30 cellular contexts compared by ENCODE assay signal in the genomic region with DNA sequence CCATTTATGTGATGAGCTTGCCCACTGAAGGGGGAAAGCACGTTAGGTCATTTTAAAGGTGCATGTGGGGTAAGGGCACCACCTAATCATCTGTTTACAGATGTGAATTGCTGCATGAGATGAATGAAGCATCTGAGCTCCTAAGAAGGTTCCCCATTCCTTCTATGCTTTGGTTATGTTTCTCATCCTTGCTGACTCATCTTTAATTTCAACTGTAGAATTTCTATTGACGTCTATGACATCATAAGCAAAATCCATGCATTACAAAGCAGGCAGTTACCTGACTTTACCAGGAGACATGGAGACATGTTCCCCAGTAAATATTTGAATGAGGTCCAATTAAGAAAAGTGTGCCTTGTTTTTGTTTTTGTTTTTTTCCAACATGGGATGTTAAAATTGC. TPM values are rescaled to one million over a fixed set of nuclear protein-coding genes. Genes with fewer than 3 reads are reported as not detected.
DNase-seq lines count a peak whose midpoint lies in the region; ATAC-seq, FAIRE-seq and TF ChIP-seq lines count a peak whose summit lies in the region.
"Had no signal": no experiment of that assay in that cellular context is flagged by ENCODE, and none has a peak within 500 bp of the region (broad histone marks: within the 10 kb centered on the region; RNA-seq: fewer than 3 reads in every experiment).

No MANE protein-coding gene starts in this region.

- no peak for TF ChIP-seq EP300 in HepG2 (IDR thresholded peaks at IDR 0.05; ENCODE audit: low read depth in 2 of 2, low read length in 2 of 2)
- no peak for TF ChIP-seq EP300 in HepG2 (CRISPR knock-in tag; IDR thresholded peaks at IDR 0.05; ENCODE audit: borderline replicate concordance)
- no peak for TF ChIP-seq EP300 in K562 (IDR thresholded peaks at IDR 0.05; ENCODE audit: low read length)

- CTCF ChIA-PET in HepG2 (lab: Yijun Ruan, JAX; ENCODE audit: low intra/inter-chr PET ratio, low total read pairs): no interaction called here
- CTCF ChIA-PET in K562 (lab: Yijun Ruan, JAX; ENCODE audit: low intra/inter-chr PET ratio): no interaction called here

- in situ Hi-C loops in HepG2 (cut with HindIII; ENCODE audit: extremely low pct_ligation_motif_present, low pct_unique_long_range_greater_than_20kb): no loop called here
- in situ Hi-C loops in K562 (cut with MboI): no loop called here

- BruUV-seq in HepG2 (replicated peaks; lab: Mats Ljungman, UMichigan): no TSS peak
- no TSS peak for BruUV-seq in K562 (replicated peaks; lab: Mats Ljungman, UMichigan)

- no peaks in the 10 kb centered on the region for H3K9me3 ChIP-seq in HepG2 (ENCODE audit: low read length)
- H3K9me3 ChIP-seq in right lobe of liver: no peaks in the 10 kb centered on the region
- no peaks in the 10 kb centered on the region for H3K9me3 ChIP-seq in K562 (replicated peaks; ENCODE audit: control insufficient read depth, insufficient read depth, low read depth, low read length)
- no peaks in the 10 kb centered on the region for H3K9me3 ChIP-seq in iPS-15b (ENCODE audit: control insufficient read depth, insufficient read depth, low read length)
- H3K9me3 ChIP-seq: BLaER1 had no signal

- H4K20me1 ChIP-seq in HepG2 (ENCODE audit: insufficient read depth, low read length): no peaks in the 10 kb centered on the region
- H4K20me1 ChIP-seq in K562 (replicated peaks; ENCODE audit: control insufficient read depth, insufficient read depth, low read length): no peaks in the 10 kb centered on the region

- WGBS in HepG2 (ENCODE audit: low lambda C conversion rate): 10% methylated on average over 2 of the region's 2 CpGs
- WGBS in right lobe of liver (ENCODE audit: insufficient coverage, low coverage, low lambda C conversion rate, missing lambda C conversion rate): 25% methylated on average over 2 of the region's 2 CpGs
- WGBS in K562 (ENCODE audit: insufficient coverage, low coverage, missing lambda C conversion rate): 0% methylated on average over 2 of the region's 2 CpGs

- FAIRE-seq in HepG2 (lab: Jason Lieb, UNC): no peak
- FAIRE-seq in K562 (lab: Jason Lieb, UNC): no peak
- FAIRE-seq: G401.6 had no signal

- no peak for ATAC-seq in HepG2
- no peak for ATAC-seq in right lobe of liver
- no peak for ATAC-seq in K562
- no peak for ATAC-seq in GM19397 (IDR thresholded peaks at IDR 0.05; ENCODE audit: unreplicated experiment)
- ATAC-seq in HG03378 (IDR thresholded peaks at IDR 0.05; ENCODE audit: unreplicated experiment): no peak
- ATAC-seq in GM21423 (IDR thresholded peaks at IDR 0.05; ENCODE audit: unreplicated experiment): no peak
- ATAC-seq: Right ventricle myocardium inferior had no signal

- H3K4me2 ChIP-seq in HepG2 (ENCODE audit: low read depth, low read length) (no peak overlapping the region), K562 (ENCODE audit: insufficient read depth, low read length) (no peak overlapping the region)
- H3K4me2 ChIP-seq: BLaER1, PC-9 had no signal

- no peak for TF ChIP-seq POLR2A in HepG2 (IDR thresholded peaks at IDR 0.05; ENCODE audit: insufficient read depth in 1 of 2, low read depth in 2 of 2, low read length in 2 of 2)
- TF ChIP-seq POLR2A in right lobe of liver (IDR thresholded peaks at IDR 0.05): no peak
- TF ChIP-seq POLR2A in K562 (conservative IDR thresholded peaks at IDR 0.05): no peak

- POLR2A ChIA-PET in HepG2 (lab: Yijun Ruan, JAX) (no interaction called here), K562 (lab: Yijun Ruan, JAX) (no interaction called here)

- no peak for TF ChIP-seq CTCF in HepG2 (CRISPR knock-in tag; IDR thresholded peaks at IDR 0.05)
- no peak for TF ChIP-seq CTCF in right lobe of liver (IDR thresholded peaks at IDR 0.05)
- TF ChIP-seq CTCF in K562 (IDR thresholded peaks at IDR 0.05 in 2 of 3, conservative IDR thresholded peaks at IDR 0.05 in 1 of 3; ENCODE audit: insufficient read depth in 2 of 3, low read depth in 1 of 3, low read length in 3 of 3): no peak

- H2AFZ ChIP-seq in HepG2 (ENCODE audit: low read length) (no peak overlapping the region), K562 (ENCODE audit: low read depth, low read length) (no peak overlapping the region)
- H2AFZ ChIP-seq: PC-9 had no signal

- H3K4me3 ChIP-seq in HepG2 (replicated peaks in 1 of 3; ENCODE audit: insufficient read depth in 1 of 3, low read depth in 2 of 3, low read length in 3 of 3) (no peak overlapping the region), right lobe of liver (no peak overlapping the region), K562 (no peak overlapping the region), iPS-15b (ENCODE audit: low read depth, low read length) (peak overlapping the region; percentile 10)
- H3K4me3 ChIP-seq: BLaER1, PC-9, SJCRH30 had no signal

- no peaks in the 10 kb centered on the region for H3K9me1 ChIP-seq in K562 (ENCODE audit: control insufficient read depth, insufficient read depth, low read length)

- intact Hi-C loops in HepG2 (cut with micrococcal nuclease; ENCODE audit: unreplicated experiment): no loop called here
- intact Hi-C loops in right lobe of liver (cut with DNase I): no loop called here
- intact Hi-C loops in K562 (cut with micrococcal nuclease): loop anchor here (5.0 kb wide), 2 partner anchors 184 to 594 kb away; no protein-coding TSS in a partner anchor

- peaks cover 9% of the 10 kb centered on the region for H3K4me1 ChIP-seq in HepG2 (ENCODE audit: insufficient read depth, low read length)
- H3K4me1 ChIP-seq in right lobe of liver: peaks cover 0 to 10% (median 5%) of the 10 kb centered on the region in 4 donors
- peaks cover 0 to 12% of the 10 kb centered on the region in 2 experiments; a peak in 1 of 5 replicates for H3K4me1 ChIP-seq in K562 (replicated peaks in 1 of 2; ENCODE audit: control insufficient read depth in 2 of 2, insufficient read depth in 2 of 2, low read length in 2 of 2)
- H3K4me1 ChIP-seq in iPS-15b (ENCODE audit: control insufficient read depth, insufficient read depth, low read length): peaks cover 12% of the 10 kb centered on the region
- H3K4me1 ChIP-seq: SJCRH30 had no signal

- TF ChIP-seq RAD21 in HepG2 (CRISPR knock-in tag; IDR thresholded peaks at IDR 0.05) (no peak), K562 (CRISPR knock-in tag; conservative IDR thresholded peaks at IDR 0.05 in 1 of 2, IDR thresholded peaks at IDR 0.05 in 1 of 2) (no peak)

- H3K27ac ChIP-seq in HepG2 (ENCODE audit: extremely low read length, insufficient read depth, low read length) (no peak overlapping the region), right lobe of liver (no peak overlapping the region), K562 (ENCODE audit: extremely low read depth, low read depth, low read length) (no peak overlapping the region)
- H3K27ac ChIP-seq: BLaER1, HL-60, PC-9, SJCRH30 had no signal

- H3K27me3 ChIP-seq in HepG2 (ENCODE audit: control insufficient read depth in 1 of 2, insufficient read depth in 2 of 2, low read length in 2 of 2) (peaks cover 2 to 32% of the 10 kb centered on the region in 2 experiments; a peak in 3 of 5 replicates), right lobe of liver (peaks cover 0 to 23% of the 10 kb centered on the region in 2 donors), K562 (ENCODE audit: control insufficient read depth in 2 of 2, insufficient read depth in 2 of 2, low read length in 2 of 2) (peaks cover 7 to 11% of the 10 kb centered on the region in 2 experiments; a peak in 3 of 5 replicates), iPS-15b (ENCODE audit: control insufficient read depth, insufficient read depth, low read length) (peaks cover 15% of the 10 kb centered on the region)
- H3K27me3 ChIP-seq: SJCRH30 had no signal

- no peak for DNase-seq in HepG2 (ENCODE audit: low spot score)
- no peak for DNase-seq in right lobe of liver
- DNase-seq in K562 (ENCODE audit: extremely low read depth in 1 of 4, low spot score in 3 of 4): no peak
- DNase-seq: 8988T; CD4-positive, alpha-beta T cell; COR-L47; DMS53; HCEC 1CT; KBM-7; MV-4-11; NCI-H1105; NCI-H146; NCI-H1930; NCI-H2107; NCI-H446; NCI-H524 treated with DMSO at 0.1 percent for 48 hours; NCI-H774; PC-9; SJCRH30 had no signal

- H3K79me2 ChIP-seq in HepG2 (ENCODE audit: insufficient read depth, low read length): no peaks in the 10 kb centered on the region
- H3K79me2 ChIP-seq in K562 (ENCODE audit: control insufficient read depth, insufficient read depth, low read length): no peaks in the 10 kb centered on the region

- H3K36me3 ChIP-seq in HepG2 (replicated peaks in 1 of 2; ENCODE audit: control insufficient read depth in 1 of 2, insufficient read depth in 2 of 2, low read length in 2 of 2) (no peaks in the 10 kb centered on the region), right lobe of liver (no peaks in the 10 kb centered on the region), K562 (ENCODE audit: control insufficient read depth, insufficient read depth, low read length) (no peaks in the 10 kb centered on the region), iPS-15b (ENCODE audit: control insufficient read depth, insufficient read depth, low read length) (no peaks in the 10 kb centered on the region)
- H3K36me3 ChIP-seq: BLaER1, SJCRH30 had no signal

- no peak overlapping the region for H3K9ac ChIP-seq in HepG2 (ENCODE audit: insufficient read depth, low read depth, low read length)
- no peak overlapping the region for H3K9ac ChIP-seq in K562 (ENCODE audit: insufficient read depth in 1 of 2, low read depth in 2 of 2, low read length in 2 of 2)
- no peak overlapping the region for H3K9ac ChIP-seq in iPS-15b (ENCODE audit: low read depth, low read length)
- H3K9ac ChIP-seq: BLaER1 had no signal

RNA-seq across cellular contexts. Expression of a gene that starts 2.8 kb away (rescaled TPM):
- total RNA-seq in HepG2 (2016; rRNA removed; fragmentation: Illumina TruSeq; extraction: Trizol) (not detected in 2 replicates), right lobe of liver (not detected), K562 (2014; rRNA removed) (not detected in 2 replicates), K562 (2014; rRNA removed; fragmentation: Illumina TruSeq; extraction: Trizol) (not detected in 2 replicates), K562 (2015; rRNA removed; fragmentation: Illumina TruSeq; extraction: Trizol) (not detected in 2 replicates), K562 (2021) (not detected in 2 replicates)
- total RNA-seq in HepG2 (2016; cell fraction: cytosol; rRNA removed; fragmentation: Illumina TruSeq; extraction: Trizol; ENCODE audit: low read depth): not detected in 2 replicates
- total RNA-seq in HepG2 (2016; cell fraction: insoluble cytoplasmic fraction; rRNA removed; fragmentation: Illumina TruSeq; extraction: Trizol): not detected in 2 replicates
- total RNA-seq in HepG2 (2016; cell fraction: membrane; rRNA removed; fragmentation: Illumina TruSeq; extraction: Trizol): not detected in 2 replicates
- not detected in 2 replicates for total RNA-seq in HepG2 (2016; cell fraction: nucleus; rRNA removed; fragmentation: Illumina TruSeq; extraction: Trizol)
- polyA plus RNA-seq in HepG2 (2011; rRNA removed) (not detected in 2 replicates), K562 (2011; rRNA removed) (not detected in 2 replicates), K562 (2014; fragmentation: Illumina TruSeq; extraction: Trizol) (not detected in 2 replicates), K562 (2014; fragmentation: Nextera tagmentation; extraction: Ambion mirVana) (not detected), K562 (2014; rRNA removed) (not detected in 2 replicates)
- polyA plus RNA-seq in HepG2 (2011; cell fraction: cytosol; rRNA removed): not detected in 2 replicates
- polyA plus RNA-seq in HepG2 (2011; cell fraction: nucleus; rRNA removed): not detected in 2 replicates
- not detected in 2 replicates for polyA plus RNA-seq in HepG2 (2012)
- not detected in 2 replicates for polyA plus RNA-seq in HepG2 (2016; cell fraction: cytosol; fragmentation: Illumina TruSeq; extraction: Trizol; ENCODE audit: low read depth)
- polyA plus RNA-seq in HepG2 (2016; cell fraction: insoluble cytoplasmic fraction; fragmentation: Illumina TruSeq; extraction: Trizol; ENCODE audit: low read depth): not detected in 2 replicates
- not detected in 2 replicates for polyA plus RNA-seq in HepG2 (2016; cell fraction: membrane; fragmentation: Illumina TruSeq; extraction: Trizol; ENCODE audit: low read depth)
- not detected in 2 replicates for polyA plus RNA-seq in HepG2 (2016; cell fraction: nucleus; fragmentation: Illumina TruSeq; extraction: Trizol; ENCODE audit: insufficient read depth, low read depth)
- not detected in 2 replicates for polyA minus RNA-seq in HepG2 (2011; rRNA and poly(A)+ RNA removed; ENCODE audit: low replicate concordance)
- polyA minus RNA-seq in HepG2 (2011; cell fraction: cytosol; rRNA and poly(A)+ RNA removed): not detected in 2 replicates
- polyA minus RNA-seq in HepG2 (2011; cell fraction: nucleus; rRNA and poly(A)+ RNA removed): not detected in 2 replicates
- not detected in 2 replicates for total RNA-seq in K562 (2011; cell fraction: chromatin; rRNA removed; ENCODE audit: low replicate concordance)
- total RNA-seq in K562 (2011; cell fraction: nucleolus; rRNA removed): not detected in 2 replicates
- total RNA-seq in K562 (2011; cell fraction: nucleoplasm; rRNA removed): not detected in 2 replicates
- not detected in 2 replicates for polyA plus RNA-seq in K562 (2011; cell fraction: cytosol; rRNA removed)
- polyA plus RNA-seq in K562 (2011; cell fraction: nucleus; rRNA removed): not detected in 2 replicates
- 0.14 TPM in 1 of 2 replicates, not detected in the other for polyA plus RNA-seq in K562 (2012)
- not detected in 2 replicates for polyA minus RNA-seq in K562 (2011; rRNA and poly(A)+ RNA removed)
- not detected in 2 replicates for polyA minus RNA-seq in K562 (2011; cell fraction: cytosol; rRNA and poly(A)+ RNA removed)
- not detected in 2 replicates for polyA minus RNA-seq in K562 (2011; cell fraction: nucleus; rRNA and poly(A)+ RNA removed)
- total RNA-seq: LHCN-M2, MCF 10A, PC-9, RPMI7951, SJCRH30 had no signal
